Comparison of ENCODE assay signal across 8 cellular contexts in genomic region chr2:216034065-216034464, GRCh38. TPM values are rescaled to one million over a fixed set of nuclear protein-coding genes. Genes with fewer than 3 reads are reported as not detected.
DNase-seq lines count a peak whose midpoint lies in the region; ATAC-seq, FAIRE-seq and TF ChIP-seq lines count a peak whose summit lies in the region.

No MANE protein-coding gene starts in this region.

- no peaks in the 10 kb centered on the region for H3K4me1 ChIP-seq in prostate gland (replicated peaks)
- peaks cover 3 to 4% of the 10 kb centered on the region in 2 donors for H3K4me1 ChIP-seq in aorta (ENCODE audit: control insufficient read depth in 1 of 2, insufficient read depth in 2 of 2, low read length in 2 of 2)

- ATAC-seq in aorta (ENCODE audit: low FRiP score) = peak; percentile 79

- H3K27ac ChIP-seq in prostate gland = no peak overlapping the region
- H3K27ac ChIP-seq in aorta (ENCODE audit: low read depth in 1 of 2, low read length in 2 of 2) = no peak overlapping the region

- FAIRE-seq in GM19239 (lab: Jason Lieb, UNC) = peak; percentile 98

- intact Hi-C loops in prostate gland (cut with DNase I) (no loop called here), aorta (cut with DNase I) (no loop called here)

- H3K9me3 ChIP-seq in prostate gland (no peaks in the 10 kb centered on the region), aorta (ENCODE audit: control insufficient read depth, low read length) (no peaks in the 10 kb centered on the region)

- peak; percentile 65 to 70 (median 68) for TF ChIP-seq CTCF in prostate gland (IDR thresholded peaks at IDR 0.05)

- no peak for TF ChIP-seq POLR2A in prostate gland (IDR thresholded peaks at IDR 0.05)

- H3K36me3 ChIP-seq in prostate gland (no peaks in the 10 kb centered on the region), aorta (ENCODE audit: control insufficient read depth in 1 of 2, insufficient read depth in 2 of 2, low read length in 1 of 2) (peaks cover 0 to 2% of the 10 kb centered on the region in 2 donors)

- WGBS in prostate gland = 70% methylated on average over 1 of the region's 1 CpG
- WGBS in aorta, 2 donors = 31 to 36% methylated on average over 1 of the region's 1 CpG

- no peak overlapping the region for H3K4me3 ChIP-seq in prostate gland
- H3K4me3 ChIP-seq in aorta (ENCODE audit: low read length in 2 of 2) = no peak overlapping the region

- H3K27me3 ChIP-seq in prostate gland (replicated peaks; ENCODE audit: insufficient read depth) (no peaks in the 10 kb centered on the region), aorta (ENCODE audit: control insufficient read depth in 1 of 2, insufficient read depth in 2 of 2, low read length in 1 of 2) (no peaks in the 10 kb centered on the region)

- DNase-seq in Ammon's horn (ENCODE audit: low spot score) = peak; percentile 75
- DNase-seq in GM19239 (ENCODE audit: insufficient read length, low spot score) = no peak
- peak in 58 of 76 experiments; percentile 4 to 71 (median 41) for DNase-seq in HUDEP-2 (lab: John Stamatoyannopoulos, UW; ENCODE audit: unreplicated experiment in 76 of 76)
- peak; percentile 11 to 36 for DNase-seq in SHP77 (lab: John Stamatoyannopoulos, UW)
- DNase-seq in activated naive CD4-positive, alpha-beta T cell (lab: John Stamatoyannopoulos, UW) = peak; percentile 28 to 72 (median 70)
- peak; percentile 78 for DNase-seq in glomerular visceral epithelial cell (ENCODE audit: extremely low spot score)
- DNase-seq in prostate gland (ENCODE audit: low spot score) = peak; percentile 52
- DNase-seq in aorta = peak; percentile 63 to 79

RNA-seq across cellular contexts. Expression of gene MREG, which starts 20.7 kb away (rescaled TPM):
- total RNA-seq in prostate gland = 1 to 10 TPM; 9.0 to 9.5 TPM
- total RNA-seq in aorta = 1 to 10 TPM; 1.6 to 2.5 TPM
- 1 to 10 TPM in 1 of 2 donors, under 1 TPM in 1; 0.31 to 1.9 TPM for polyA plus RNA-seq in aorta

RNA-seq across cellular contexts. Expression of gene PECR, which starts 47.5 kb away (rescaled TPM):
- 10 to 100 TPM in 1 of 2 donors, 1 to 10 TPM in 1; 6.9 to 16.3 TPM for total RNA-seq in prostate gland
- 1 to 10 TPM; 3.0 to 5.6 TPM for total RNA-seq in aorta
- 1 to 10 TPM; 2.8 to 9.3 TPM for polyA plus RNA-seq in aorta

RNA-seq across cellular contexts. Expression of gene TMEM169, which starts 47.7 kb away (rescaled TPM):
- 1 to 10 TPM in 1 of 2 donors, under 1 TPM in 1; 0.80 to 1.1 TPM for total RNA-seq in prostate gland
- total RNA-seq in aorta = under 1 TPM; 0.32 to 0.72 TPM
- polyA plus RNA-seq in aorta = not detected
